9 cellular contexts compared by ENCODE assay signal in the genomic region with DNA sequence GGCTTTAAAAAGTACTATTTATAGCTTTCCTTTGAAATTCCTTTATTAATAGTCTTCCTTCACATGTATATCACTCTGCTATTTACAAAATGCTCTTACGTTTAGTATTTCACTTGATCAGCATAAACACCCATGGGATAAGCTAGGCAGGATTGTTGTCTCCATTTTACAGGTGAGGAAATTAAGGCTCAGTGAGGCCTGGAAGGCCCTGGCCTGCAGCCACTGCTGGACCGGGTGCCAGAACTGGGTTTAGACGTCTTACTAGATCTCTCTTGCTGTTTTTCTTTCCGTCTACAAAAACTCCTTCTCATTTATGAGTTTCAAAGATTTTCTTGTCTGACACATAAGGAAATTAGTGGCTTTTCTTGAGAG.
A peak's percentile ranks its signal among the peaks of the same experiment; 100 is the strongest.
DNase-seq lines count a peak whose midpoint lies in the region; ATAC-seq lines count a peak whose summit lies in the region.
"Had no signal": no experiment of that assay in that cellular context is flagged by ENCODE, and none has a peak within 500 bp of the region (broad histone marks: within the 10 kb centered on the region; RNA-seq: fewer than 3 reads in every experiment).

No MANE protein-coding gene starts in this region.

- peaks cover 41% of the 10 kb centered on the region for H3K4me1 Mint-ChIP-seq in central memory CD8-positive, alpha-beta T cell

- no peak overlapping the region for H3K4me3 ChIP-seq in skin epidermis

- H3K36me3 Mint-ChIP-seq in central memory CD8-positive, alpha-beta T cell (ENCODE audit: insufficient read depth), result no peaks in the 10 kb centered on the region

- no peaks in the 10 kb centered on the region for H3K9me3 Mint-ChIP-seq in central memory CD8-positive, alpha-beta T cell

- ATAC-seq in GM19324 (IDR thresholded peaks at IDR 0.05; ENCODE audit: low FRiP score, unreplicated experiment), result peak; percentile 32
- ATAC-seq in HG02973 (IDR thresholded peaks at IDR 0.05; ENCODE audit: unreplicated experiment), result peak; percentile 13
- ATAC-seq in central memory CD8-positive, alpha-beta T cell (replicated peaks; ENCODE audit: extremely low read depth, poor library complexity, severe bottlenecking), result no peak

- peak overlapping the region in 18 of 21 experiments; percentile 12 to 79 (median 65) for H3K27ac ChIP-seq in skin epidermis

- H3K4me3 Mint-ChIP-seq in central memory CD8-positive, alpha-beta T cell, result no peak overlapping the region

- H3K27ac Mint-ChIP-seq in central memory CD8-positive, alpha-beta T cell (ENCODE audit: low read depth), result peak overlapping the region; percentile 26

- DNase-seq in central memory CD8-positive, alpha-beta T cell (ENCODE audit: low spot score in 2 of 2), result no peak
- no peak for DNase-seq in SW 1271 (lab: John Stamatoyannopoulos, UW)
- no peak for DNase-seq in cerebellum (ENCODE audit: low spot score)
- no peak for DNase-seq in stimulated activated CD4-positive, alpha-beta T cell treated with anti-CD3 and anti-CD28 coated beads, Interleukin-15, amount 100 ng/mL, for 24 hours
- DNase-seq in NCI-H345 treated with DMSO at 0.1 percent for 48 hours (lab: John Stamatoyannopoulos, UW; ENCODE audit: unreplicated experiment), result no peak
- DNase-seq: activated CD4-positive, CD25-positive, alpha-beta regulatory T cell treated with anti-CD3 and anti-CD28 coated beads, Interleukin-2, amount 50 U/mL, for 72 hours had no signal

- H3K27me3 Mint-ChIP-seq in central memory CD8-positive, alpha-beta T cell, result no peaks in the 10 kb centered on the region
